ENCODE assay signal across 8 cellular contexts in the genomic region with DNA sequence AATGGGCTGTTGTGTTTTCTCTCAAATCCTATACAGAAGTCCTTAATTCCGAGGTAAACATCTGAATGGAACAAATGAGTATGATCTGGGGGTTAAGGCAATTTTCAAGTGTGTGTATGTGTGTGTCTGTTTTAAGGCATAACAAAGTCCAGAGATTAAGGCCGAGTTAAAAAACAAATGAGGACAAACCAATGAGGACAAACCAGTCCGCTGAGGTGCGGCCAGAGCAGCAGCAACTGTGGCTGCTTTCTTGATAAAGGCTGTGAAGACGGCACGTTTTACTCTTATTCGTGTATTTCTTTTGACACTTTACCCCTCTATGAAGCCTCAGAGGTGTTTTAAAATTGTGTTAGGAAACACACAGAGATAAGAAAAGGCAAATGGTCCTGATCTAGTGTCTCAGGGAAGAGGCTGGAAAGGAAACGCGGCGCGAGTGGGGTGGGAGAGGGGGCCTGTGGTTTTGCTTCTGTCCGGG. TPM values are rescaled to one million over a fixed set of nuclear protein-coding genes. Genes with fewer than 3 reads are reported as not detected.
DNase-seq lines count a peak whose midpoint lies in the region; ATAC-seq and TF ChIP-seq lines count a peak whose summit lies in the region.

No MANE protein-coding gene starts in this region.

- DNase-seq in AG08396 (ENCODE audit: low spot score) (peak; percentile 18), M059J (ENCODE audit: low read depth) (peak; percentile 51)
- DNase-seq in CD4-positive, alpha-beta T cell = no peak

- H3K27ac Mint-ChIP-seq in CD4-positive, alpha-beta T cell = no peak overlapping the region

- H3K4me1 Mint-ChIP-seq in CD4-positive, alpha-beta T cell (ENCODE audit: low read depth) = no peaks in the 10 kb centered on the region

- H3K27me3 Mint-ChIP-seq in CD4-positive, alpha-beta T cell = peaks cover 54% of the 10 kb centered on the region

- H3K27ac ChIP-seq in duodenal mucosa (ENCODE audit: low read depth, low read length) = peak overlapping the region; percentile 94
- H3K27ac ChIP-seq in CD4-positive, alpha-beta T cell (ENCODE audit: low read depth, low read length) = no peak overlapping the region

- H3K36me3 ChIP-seq in duodenal mucosa (ENCODE audit: control insufficient read depth in 1 of 2, insufficient read depth in 2 of 2, low read length in 2 of 2) (no peaks in the 10 kb centered on the region), mucosa of stomach (ENCODE audit: control insufficient read depth, insufficient read depth, low read length) (no peaks in the 10 kb centered on the region)

- POLR2A ChIA-PET in CD4-positive, alpha-beta T cell (lab: Charles Lee) = no interaction called here

- no peak overlapping the region for H3K4me3 Mint-ChIP-seq in CD4-positive, alpha-beta T cell

- H3K36me3 Mint-ChIP-seq in CD4-positive, alpha-beta T cell (ENCODE audit: low read depth) = no peaks in the 10 kb centered on the region

- TF ChIP-seq CTCF in CD4-positive, alpha-beta T cell (IDR thresholded peaks at IDR 0.05) = no peak

- H3K9me3 Mint-ChIP-seq in CD4-positive, alpha-beta T cell = no peaks in the 10 kb centered on the region

- no peaks in the 10 kb centered on the region for H3K9me3 ChIP-seq in duodenal mucosa (ENCODE audit: control insufficient read depth in 1 of 2, low read length in 2 of 2)
- H3K9me3 ChIP-seq in mucosa of stomach (ENCODE audit: control insufficient read depth, low read length) = no peaks in the 10 kb centered on the region
- no peaks in the 10 kb centered on the region for H3K9me3 ChIP-seq in CD4-positive, alpha-beta T cell (ENCODE audit: control insufficient read depth, low read length)

- ATAC-seq in HG02840 (IDR thresholded peaks at IDR 0.05; ENCODE audit: low FRiP score, unreplicated experiment) (no peak), HG02870 (IDR thresholded peaks at IDR 0.05; ENCODE audit: unreplicated experiment) (no peak), GM21423 (IDR thresholded peaks at IDR 0.05; ENCODE audit: unreplicated experiment) (no peak)
- no peak for ATAC-seq in CD4-positive, alpha-beta T cell (ENCODE audit: poor library complexity)

- H3K9ac ChIP-seq in duodenal mucosa (ENCODE audit: low read depth in 1 of 2, low read length in 2 of 2) (peak overlapping the region; percentile 84 to 95), mucosa of stomach (ENCODE audit: low read length) (peak overlapping the region; percentile 98)

- peaks cover 14 to 23% of the 10 kb centered on the region in 2 donors for H3K4me1 ChIP-seq in duodenal mucosa (ENCODE audit: control insufficient read depth in 1 of 2, insufficient read depth in 2 of 2, low read length in 2 of 2)
- H3K4me1 ChIP-seq in mucosa of stomach (ENCODE audit: control insufficient read depth, insufficient read depth, low read length) = peaks cover 4% of the 10 kb centered on the region

- intact Hi-C loops in CD4-positive, alpha-beta T cell (cut with DNase I, micrococcal nuclease) = no loop called here

- CTCF ChIA-PET in CD4-positive, alpha-beta T cell (lab: Charles Lee) = no interaction called here

- H3K27me3 ChIP-seq in duodenal mucosa (ENCODE audit: control insufficient read depth in 1 of 2, insufficient read depth in 2 of 2, low read length in 2 of 2) (no peaks in the 10 kb centered on the region), mucosa of stomach (ENCODE audit: control insufficient read depth, insufficient read depth, low read length) (no peaks in the 10 kb centered on the region)
- peaks cover 36% of the 10 kb centered on the region for H3K27me3 ChIP-seq in CD4-positive, alpha-beta T cell (ENCODE audit: control insufficient read depth, insufficient read depth, low read length)

- H3K4me3 ChIP-seq in duodenal mucosa (ENCODE audit: low read depth in 1 of 2, low read length in 2 of 2) (peak overlapping the region; percentile 68 to 91), mucosa of stomach (ENCODE audit: low read length) (peak overlapping the region; percentile 84)

RNA-seq across cellular contexts. Expression of gene GULP1, which starts 0.5 kb away (rescaled TPM):
- 98.9 and 126 TPM in 2 replicates for total RNA-seq in M059J (2014; rRNA removed; shearing (Covaris generic))
- total RNA-seq in CD4-positive, alpha-beta T cell = not detected

Comparison
In these comparisons a context has a peak if more than half of its experiments do, and no peak if none do; other contexts are left out.
1. DNase-seq: peak in AG08396 (single experiment) and M059J (single experiment); none in CD4-positive, alpha-beta T cell (0 of 10).
2. RNA of gene GULP1, which starts 0.5 kb away (total RNA-seq): 98.9 to 126 TPM in M059J; not detected in CD4-positive, alpha-beta T cell; every median in the first group is over 10 times any median in the second.